In the genomic region with DNA sequence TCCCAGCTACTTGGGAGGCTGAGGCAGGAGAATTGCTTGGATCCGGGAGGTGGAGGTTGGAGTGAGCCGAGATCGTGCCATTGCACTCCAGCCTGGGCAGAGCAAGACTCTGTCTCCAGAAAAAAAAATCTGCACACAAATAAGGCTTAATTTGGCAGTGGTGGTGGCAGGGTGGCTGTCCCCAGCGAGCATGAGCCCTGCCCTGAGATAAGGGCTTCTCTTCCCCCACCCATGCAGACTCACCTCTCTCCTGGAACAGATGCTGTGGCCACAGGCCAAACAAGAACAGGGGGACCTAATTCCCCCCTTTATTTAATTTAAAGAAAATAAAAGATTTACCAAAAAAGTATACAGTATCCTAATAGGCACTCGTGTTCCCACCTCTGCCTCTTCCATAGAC, we compare ENCODE assay signal across 8 cellular contexts.
A peak's percentile ranks its signal among the peaks of the same experiment; 100 is the strongest.
DNase-seq lines count a peak whose midpoint lies in the region; ATAC-seq, FAIRE-seq and TF ChIP-seq lines count a peak whose summit lies in the region.

No MANE protein-coding gene starts in this region.

- peak overlapping the region in 2 of 3 donors; percentile 48 to 88 for H3K27ac Mint-ChIP-seq in CD4-positive, CD25-positive, alpha-beta regulatory T cell
- H3K27ac Mint-ChIP-seq in neural crest cell (ENCODE audit: unreplicated experiment): peak overlapping the region; percentile 72

- peaks cover 14% of the 10 kb centered on the region for H3K4me1 ChIP-seq in CD4-positive, CD25-positive, alpha-beta regulatory T cell (ENCODE audit: control insufficient read depth, insufficient read depth, low read length, poor library complexity, severe bottlenecking)
- no peaks in the 10 kb centered on the region for H3K4me1 ChIP-seq in ectodermal cell (ENCODE audit: control insufficient read depth, insufficient read depth, low read length)

- intact Hi-C loops in posterior vena cava (cut with DNase I): no loop called here

- H3K9me3 ChIP-seq in CD4-positive, CD25-positive, alpha-beta regulatory T cell (ENCODE audit: control insufficient read depth in 2 of 2, low read length in 2 of 2): no peaks in the 10 kb centered on the region
- no peaks in the 10 kb centered on the region for H3K9me3 ChIP-seq in ectodermal cell (ENCODE audit: control insufficient read depth, low read length)

- WGBS in ectodermal cell, 2 experiments: 72 to 75% methylated on average over 5 of the region's 5 CpGs

- H3K27ac ChIP-seq in CD4-positive, CD25-positive, alpha-beta regulatory T cell (ENCODE audit: insufficient read depth, low read length, poor library complexity, severe bottlenecking): peak overlapping the region; percentile 74
- H3K27ac ChIP-seq in ectodermal cell (ENCODE audit: insufficient read depth, low read depth, low read length, poor library complexity, severe bottlenecking): no peak overlapping the region

- FAIRE-seq in D721Med (lab: Jason Lieb, UNC): no peak

- no peaks in the 10 kb centered on the region for H3K36me3 Mint-ChIP-seq in CD4-positive, CD25-positive, alpha-beta regulatory T cell
- H3K36me3 Mint-ChIP-seq in neural crest cell (ENCODE audit: low read depth): no peaks in the 10 kb centered on the region

- H3K4me3 Mint-ChIP-seq in CD4-positive, CD25-positive, alpha-beta regulatory T cell: peak overlapping the region; percentile 88 to 96 (median 91)
- H3K4me3 Mint-ChIP-seq in neural crest cell: peak overlapping the region; percentile 79

- no peaks in the 10 kb centered on the region for H3K36me3 ChIP-seq in CD4-positive, CD25-positive, alpha-beta regulatory T cell (ENCODE audit: control insufficient read depth, insufficient read depth, low read length)
- H3K36me3 ChIP-seq in ectodermal cell (ENCODE audit: control insufficient read depth, insufficient read depth, low read length): no peaks in the 10 kb centered on the region

- no peaks in the 10 kb centered on the region for H3K27me3 ChIP-seq in CD4-positive, CD25-positive, alpha-beta regulatory T cell (ENCODE audit: control insufficient read depth, insufficient read depth, low read length)
- peaks cover 28% of the 10 kb centered on the region for H3K27me3 ChIP-seq in ectodermal cell (ENCODE audit: control insufficient read depth, insufficient read depth, low read length, poor library complexity, severe bottlenecking)

- H3K27me3 Mint-ChIP-seq in CD4-positive, CD25-positive, alpha-beta regulatory T cell: peaks cover 14% of the 10 kb centered on the region
- peaks cover 33% of the 10 kb centered on the region for H3K27me3 Mint-ChIP-seq in neural crest cell (ENCODE audit: low read depth)

- no peak for DNase-seq in CD4-positive, CD25-positive, alpha-beta regulatory T cell
- DNase-seq in NCI-H146 (lab: John Stamatoyannopoulos, UW) (peak; percentile 34), neural crest cell (ENCODE audit: low read depth, low spot score) (no peak), D721Med (ENCODE audit: insufficient read length, low spot score) (no peak), posterior vena cava (ENCODE audit: low spot score) (no peak)

- ATAC-seq in CD4-positive, CD25-positive, alpha-beta regulatory T cell (ENCODE audit: low read depth in 2 of 2): no peak
- ATAC-seq in HG02588 (IDR thresholded peaks at IDR 0.05; ENCODE audit: unreplicated experiment): no peak
- ATAC-seq in HG03439 (IDR thresholded peaks at IDR 0.05; ENCODE audit: unreplicated experiment): no peak

- H3K9me3 Mint-ChIP-seq in CD4-positive, CD25-positive, alpha-beta regulatory T cell: peaks cover 0 to 2% (median 0%) of the 10 kb centered on the region in 7 donors
- no peaks in the 10 kb centered on the region for H3K9me3 Mint-ChIP-seq in neural crest cell

- H3K4me1 Mint-ChIP-seq in CD4-positive, CD25-positive, alpha-beta regulatory T cell: peaks cover 11 to 39% (median 22%) of the 10 kb centered on the region in 4 donors
- H3K4me1 Mint-ChIP-seq in neural crest cell: peaks cover 14% of the 10 kb centered on the region

- peak overlapping the region; percentile 64 for H3K4me3 ChIP-seq in CD4-positive, CD25-positive, alpha-beta regulatory T cell (ENCODE audit: low read depth, low read length)
- peak overlapping the region; percentile 84 for H3K4me3 ChIP-seq in ectodermal cell (ENCODE audit: insufficient read depth, low read depth, low read length)

- TF ChIP-seq CTCF in neural crest cell (conservative IDR thresholded peaks at IDR 0.05) (no peak), D721Med (IDR thresholded peaks at IDR 0.05; ENCODE audit: insufficient read depth, missing control alignments) (no peak)
